ENCODE assay signal across 8 cellular contexts in the genomic region with DNA sequence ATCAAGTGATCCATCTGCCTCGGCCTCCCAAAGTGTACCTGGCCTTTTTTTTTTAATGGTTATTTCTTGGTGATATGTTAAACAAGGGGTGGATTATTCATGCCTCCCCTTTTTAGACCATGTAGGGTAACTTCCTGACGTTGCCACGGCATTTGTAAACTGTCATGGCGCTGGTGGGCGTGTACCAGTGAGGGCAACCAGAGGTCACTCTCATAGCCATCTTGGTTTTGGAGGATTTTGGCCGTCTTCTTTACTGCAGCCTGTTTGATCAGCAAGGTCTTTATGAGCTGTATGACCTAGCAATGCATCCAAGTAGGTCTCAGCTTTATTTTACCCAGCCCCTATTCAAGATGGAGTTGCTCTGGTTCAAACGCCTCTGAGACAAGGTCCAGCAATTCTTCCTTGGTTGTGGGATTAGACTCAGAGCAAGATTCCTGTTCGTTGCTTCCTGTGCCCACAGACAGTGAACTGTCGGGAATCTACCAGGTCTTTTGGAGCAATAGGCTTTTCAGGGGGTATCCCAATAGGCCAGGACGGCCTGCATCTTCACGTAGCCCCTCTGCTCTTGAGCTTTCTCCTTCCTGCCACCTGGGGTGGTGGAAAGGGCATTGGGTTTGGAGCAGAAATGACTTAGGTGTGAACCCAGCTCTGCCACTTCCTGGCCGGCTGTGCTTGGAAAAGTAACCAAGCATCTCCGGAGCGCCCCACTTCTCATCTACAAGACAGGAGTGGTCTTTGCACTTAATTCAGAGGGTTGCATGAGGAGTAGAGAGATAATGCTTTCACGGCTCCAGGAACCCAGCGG. TPM values are rescaled to one million over a fixed set of nuclear protein-coding genes. Genes with fewer than 3 reads are reported as not detected.
A peak's percentile ranks its signal among the peaks of the same experiment; 100 is the strongest.
DNase-seq lines count a peak whose midpoint lies in the region; ATAC-seq and TF ChIP-seq lines count a peak whose summit lies in the region.

No MANE protein-coding gene starts in this region.

- no peaks in the 10 kb centered on the region for H4K20me1 ChIP-seq in DOHH2 (ENCODE audit: control insufficient read depth, insufficient read depth, low read depth, low read length)

- ATAC-seq in GM19455 (IDR thresholded peaks at IDR 0.05; ENCODE audit: unreplicated experiment), result no peak

- DNase-seq in Peyer's patch (no peak), epithelial cell of proximal tubule (ENCODE audit: low read depth) (no peak), prostate gland (ENCODE audit: low spot score) (no peak), posterior vena cava (ENCODE audit: low spot score) (no peak), NCI-H446 treated with DMSO at 0.1 percent for 48 hours (lab: John Stamatoyannopoulos, UW) (no peak)
- DNase-seq in stimulated activated CD4-positive, alpha-beta T cell treated with anti-CD3 and anti-CD28 coated beads, Interleukin-1b, Interleukin-23, amount 100 ng/mL, for 48 hours, result no peak

- H3K4me2 ChIP-seq in DOHH2 (ENCODE audit: low read length), result peak overlapping the region; percentile 64

- H3K4me3 ChIP-seq in DOHH2 (ENCODE audit: low read length) (peak overlapping the region; percentile 77), Peyer's patch (peak overlapping the region; percentile 66 to 79 (median 73)), epithelial cell of proximal tubule (ENCODE audit: low read depth, low read length) (peak overlapping the region; percentile 99), prostate gland (peak overlapping the region; percentile 73 to 83)

- peaks cover 11% of the 10 kb centered on the region for H3F3A ChIP-seq in DOHH2 (ENCODE audit: control insufficient read depth, insufficient read depth)

- H3K27ac ChIP-seq in DOHH2 (ENCODE audit: low read depth, low read length) (peak overlapping the region; percentile 13; the same call in 1 of the 2 replicates), Peyer's patch (peak overlapping the region; percentile 74 to 82 (median 82)), prostate gland (peak overlapping the region; percentile 70 to 74)

- peaks cover 39% of the 10 kb centered on the region for H3K36me3 ChIP-seq in DOHH2 (ENCODE audit: control insufficient read depth, low read length)
- H3K36me3 ChIP-seq in Peyer's patch, result peaks cover 0 to 11% (median 0%) of the 10 kb centered on the region in 3 donors
- H3K36me3 ChIP-seq in prostate gland, result no peaks in the 10 kb centered on the region

- H3K27me3 ChIP-seq in DOHH2 (ENCODE audit: control insufficient read depth, low read length) (no peaks in the 10 kb centered on the region), Peyer's patch (no peaks in the 10 kb centered on the region), prostate gland (replicated peaks; ENCODE audit: insufficient read depth) (no peaks in the 10 kb centered on the region)

- TF ChIP-seq POLR2A in Peyer's patch (IDR thresholded peaks at IDR 0.05), result no peak
- TF ChIP-seq POLR2A in prostate gland (IDR thresholded peaks at IDR 0.05), result no peak

- peaks cover 40% of the 10 kb centered on the region for H3K79me2 ChIP-seq in DOHH2 (ENCODE audit: control insufficient read depth, low read length)

- no peaks in the 10 kb centered on the region for H3K9me2 ChIP-seq in DOHH2 (replicated peaks; ENCODE audit: control insufficient read depth, low read length)

- TF ChIP-seq CTCF in DOHH2 (IDR thresholded peaks at IDR 0.05; ENCODE audit: low read depth, low read length, poor library complexity, severe bottlenecking) (no peak), Peyer's patch (IDR thresholded peaks at IDR 0.05) (no peak), epithelial cell of proximal tubule (conservative IDR thresholded peaks at IDR 0.05; ENCODE audit: low read depth, low read length) (no peak), prostate gland (IDR thresholded peaks at IDR 0.05) (no peak)

- H3K4me1 ChIP-seq in DOHH2 (ENCODE audit: control insufficient read depth, low read length) (peaks cover 60% of the 10 kb centered on the region), Peyer's patch (peaks cover 0 to 20% (median 7%) of the 10 kb centered on the region in 4 donors), prostate gland (replicated peaks) (peaks cover 2% of the 10 kb centered on the region)

- H3K9me3 ChIP-seq in DOHH2 (ENCODE audit: control insufficient read depth, insufficient read depth, low read length) (no peaks in the 10 kb centered on the region), Peyer's patch (no peaks in the 10 kb centered on the region), prostate gland (no peaks in the 10 kb centered on the region)

- 72% methylated on average over 16 of the region's 16 CpGs for WGBS in prostate gland

- intact Hi-C loops in prostate gland (cut with DNase I), result loop anchor here (2.0 to 10.0 kb wide), 2 partner anchors 159 to 407 kb away; no protein-coding TSS in a partner anchor
- intact Hi-C loops in posterior vena cava (cut with DNase I), result loop anchor here (2.0 to 5.0 kb wide), 2 partner anchors 159 kb away; no protein-coding TSS in a partner anchor

RNA-seq across cellular contexts. Expression of gene SEC14L1, which starts 52.9 kb away (rescaled TPM):
- 100 to 1,000 TPM in 1 of 4 donors, 10 to 100 TPM in 3; 18.2 to 187 (median 46.5) TPM for total RNA-seq in Peyer's patch
- total RNA-seq in epithelial cell of proximal tubule, result 44.3 and 74.4 TPM in 2 replicates
- total RNA-seq in prostate gland, result 100 to 1,000 TPM in 1 of 2 donors, 10 to 100 TPM in 1; 39.9 to 175 TPM
- 10 to 100 TPM; 66.1 to 78.3 TPM for total RNA-seq in posterior vena cava

Comparison
In these comparisons a context has a peak if more than half of its experiments do, and no peak if none do; other contexts are left out.
1. H3K27ac ChIP-seq: peak in every context shown above with its lines; median percentile 82 in Peyer's patch; 72 in prostate gland; 13 in DOHH2.